Comparison of ENCODE assay signal across 36 cellular contexts in genomic region chr15:99493461-99493860, GRCh38.
"Had no signal": no experiment of that assay in that cellular context is flagged by ENCODE, and none has a peak within 500 bp of the region (broad histone marks: within the 10 kb centered on the region; RNA-seq: fewer than 3 reads in every experiment).

No MANE protein-coding gene starts in this region.

- H3K36me3 Mint-ChIP-seq: activated CD4-positive, alpha-beta memory T cell treated with anti-CD3 and anti-CD28 coated beads for 36 hours; activated naive CD4-positive, alpha-beta T cell treated with anti-CD3 and anti-CD28 coated beads, Interleukin-2, amount 50 U/mL, for 72 hours; T-cell had no signal

- H3K9me3 Mint-ChIP-seq: activated B cell treated with CpG ODN at 0.5 μM for 24 hours; activated CD4-positive, alpha-beta memory T cell treated with anti-CD3 and anti-CD28 coated beads for 36 hours; activated CD8-positive, alpha-beta T cell treated with anti-CD3 and anti-CD28 coated beads for 36 hours; activated naive CD4-positive, alpha-beta T cell treated with anti-CD3 and anti-CD28 coated beads for 36 hours; activated naive CD8-positive, alpha-beta T cell treated with anti-CD3 and anti-CD28 coated beads for 36 hours; activated T-cell treated with anti-CD3 and anti-CD28 coated beads, Interleukin-2, amount 50 U/mL, for 4 hours; activated T-helper 17 cell treated with anti-CD3 and anti-CD28 coated beads, Interleukin-2, amount 50 U/mL, for 72 hours; central memory CD8-positive, alpha-beta T cell; T-cell had no signal

- DNase-seq: activated B cell treated with CpG ODN at 0.5 μM for 24 hours; activated CD4-positive, alpha-beta memory T cell treated with anti-CD3 and anti-CD28 coated beads for 36 hours; activated CD4-positive, alpha-beta T cell treated with anti-CD3 and anti-CD28 coated beads for 4 hours; activated CD4-positive, alpha-beta T cell treated with anti-CD3 and anti-CD28 coated beads, Interleukin-2, amount 10 ng/mL, durations not matched to agents 24 days and 14 days; activated CD4-positive, alpha-beta T cell treated with anti-CD3 and anti-CD28 coated beads, Interleukin-2, amount 50 U/mL, for 1 hour; activated CD4-positive, alpha-beta T cell treated with anti-CD3 and anti-CD28 coated beads, Interleukin-2, amount 50 U/mL, for 4 hours; activated CD4-positive, CD25-positive, alpha-beta regulatory T cell treated with anti-CD3 and anti-CD28 coated beads, Interleukin-2, amount 50 U/mL, for 72 hours; activated CD8-positive, alpha-beta memory T cell treated with anti-CD3 and anti-CD28 coated beads, Interleukin-2, amount 50 U/mL, for 4 hours; activated CD8-positive, alpha-beta T cell treated with anti-CD3 and anti-CD28 coated beads for 36 hours; activated effector memory CD4-positive, alpha-beta T cell treated with anti-CD3 and anti-CD28 coated beads, Interleukin-2, amount 50 U/mL, for 16 hours; activated gamma-delta T cell treated with Interleukin-2 at 50 U/mL for 16 hours; activated naive CD4-positive, alpha-beta T cell; activated naive CD4-positive, alpha-beta T cell treated with anti-CD3 and anti-CD28 coated beads for 36 hours; activated naive CD4-positive, alpha-beta T cell treated with anti-CD3 and anti-CD28 coated beads, Interleukin-2, amount 50 U/mL, for 16 hours; activated naive CD8-positive, alpha-beta T cell treated with anti-CD3 and anti-CD28 coated beads for 36 hours; activated T-cell treated with anti-CD3 and anti-CD28 coated beads for 4 hours; activated T-cell treated with anti-CD3 and anti-CD28 coated beads, Interleukin-2, amount 50 U/mL, for 1 hour; activated T-cell treated with anti-CD3 and anti-CD28 coated beads, Interleukin-2, amount 50 U/mL, for 4 hours; activated T-cell treated with anti-CD3 and anti-CD28 coated beads, Interleukin-2, amount 50 U/mL, for 72 hours; amniotic stem cell; aorta; body of pancreas; brain microvascular endothelial cell; caudate nucleus; T-cell; T-helper 17 cell; T-helper 9 cell had no signal

- FAIRE-seq: astrocyte, TTC549 had no signal

- H3K27ac ChIP-seq: adrenal gland, body of pancreas, brain microvascular endothelial cell, breast epithelium, VCaP had no signal

- H3K4me3 ChIP-seq: adrenal gland, body of pancreas, breast epithelium had no signal

- H3K27ac Mint-ChIP-seq: activated B cell treated with CpG ODN at 0.5 μM for 24 hours; activated CD4-positive, alpha-beta memory T cell treated with anti-CD3 and anti-CD28 coated beads for 36 hours; activated CD4-positive, alpha-beta T cell treated with anti-CD3 and anti-CD28 coated beads, Interleukin-2, amount 10 ng/mL, durations not matched to agents 24 days and 14 days; activated CD8-positive, alpha-beta T cell treated with anti-CD3 and anti-CD28 coated beads for 36 hours; activated naive CD4-positive, alpha-beta T cell treated with anti-CD3 and anti-CD28 coated beads for 36 hours; activated naive CD4-positive, alpha-beta T cell treated with anti-CD3 and anti-CD28 coated beads, Interleukin-2, amount 50 U/mL, for 72 hours; activated naive CD8-positive, alpha-beta T cell treated with anti-CD3 and anti-CD28 coated beads for 36 hours; activated T-cell treated with anti-CD3 and anti-CD28 coated beads, Interleukin-2, amount 50 U/mL, for 72 hours; activated T-helper 1 cell treated with anti-CD3 and anti-CD28 coated beads, Interleukin-12 subunit alpha, Interleukin-12 subunit beta, Interleukin-2, Interleukin-4 antibody, amounts not matched to agents 30 ng/mL and 10 ng/mL and 1 ng/mL, durations not matched to agents 14 hours and 24 hours and 36 hours; activated T-helper 17 cell treated with anti-CD3 and anti-CD28 coated beads, Interleukin-2, amount 50 U/mL, for 72 hours; T-helper 17 cell had no signal

- H3K36me3 ChIP-seq: adrenal gland, brain microvascular endothelial cell, breast epithelium had no signal

- H3K27me3 Mint-ChIP-seq: activated B cell treated with CpG ODN at 0.5 μM for 24 hours; activated CD8-positive, alpha-beta T cell treated with anti-CD3 and anti-CD28 coated beads for 36 hours; activated naive CD8-positive, alpha-beta T cell treated with anti-CD3 and anti-CD28 coated beads for 36 hours had no signal

- H3K4me3 Mint-ChIP-seq: activated B cell treated with CpG ODN at 0.5 μM for 24 hours; activated CD4-positive, alpha-beta memory T cell treated with anti-CD3 and anti-CD28 coated beads for 36 hours; activated CD4-positive, alpha-beta T cell treated with anti-CD3 and anti-CD28 coated beads, Interleukin-2, amount 10 ng/mL, durations not matched to agents 24 days and 14 days; activated CD8-positive, alpha-beta T cell treated with anti-CD3 and anti-CD28 coated beads for 36 hours; activated naive CD4-positive, alpha-beta T cell treated with anti-CD3 and anti-CD28 coated beads for 36 hours; activated naive CD8-positive, alpha-beta T cell treated with anti-CD3 and anti-CD28 coated beads for 36 hours; activated T-cell treated with anti-CD3 and anti-CD28 coated beads, Interleukin-2, amount 50 U/mL, for 4 hours; activated T-cell treated with anti-CD3 and anti-CD28 coated beads, Interleukin-2, amount 50 U/mL, for 72 hours; activated T-helper 1 cell treated with anti-CD3 and anti-CD28 coated beads, Interleukin-12 subunit alpha, Interleukin-12 subunit beta, Interleukin-2, Interleukin-4 antibody, amounts not matched to agents 30 ng/mL and 10 ng/mL and 1 ng/mL, durations not matched to agents 14 hours and 24 hours and 36 hours; activated T-helper 17 cell treated with anti-CD3 and anti-CD28 coated beads, Interleukin-2, amount 50 U/mL, for 72 hours; central memory CD8-positive, alpha-beta T cell; T-cell; T-helper 17 cell had no signal

- H3K4me1 ChIP-seq: body of pancreas, breast epithelium had no signal

- H3K9me3 ChIP-seq: adrenal gland, body of pancreas, breast epithelium had no signal

- H3K4me1 Mint-ChIP-seq: activated T-helper 17 cell treated with anti-CD3 and anti-CD28 coated beads, Interleukin-2, amount 50 U/mL, for 72 hours; central memory CD8-positive, alpha-beta T cell had no signal

- H3K27me3 ChIP-seq: body of pancreas, brain microvascular endothelial cell had no signal

- ATAC-seq: activated CD8-positive, alpha-beta T cell treated with anti-CD3 and anti-CD28 coated beads for 36 hours; activated naive CD4-positive, alpha-beta T cell treated with anti-CD3 and anti-CD28 coated beads, Interleukin-2, amount 50 U/mL, for 72 hours; activated T-cell treated with anti-CD3 and anti-CD28 coated beads, Interleukin-2, amount 50 U/mL, for 4 hours; activated T-cell treated with anti-CD3 and anti-CD28 coated beads, Interleukin-2, amount 50 U/mL, for 72 hours; activated T-helper 17 cell treated with anti-CD3 and anti-CD28 coated beads, Interleukin-2, amount 50 U/mL, for 72 hours; body of pancreas; T-cell; T-helper 17 cell had no signal
